13 cellular contexts compared by ENCODE assay signal in the genomic region with DNA sequence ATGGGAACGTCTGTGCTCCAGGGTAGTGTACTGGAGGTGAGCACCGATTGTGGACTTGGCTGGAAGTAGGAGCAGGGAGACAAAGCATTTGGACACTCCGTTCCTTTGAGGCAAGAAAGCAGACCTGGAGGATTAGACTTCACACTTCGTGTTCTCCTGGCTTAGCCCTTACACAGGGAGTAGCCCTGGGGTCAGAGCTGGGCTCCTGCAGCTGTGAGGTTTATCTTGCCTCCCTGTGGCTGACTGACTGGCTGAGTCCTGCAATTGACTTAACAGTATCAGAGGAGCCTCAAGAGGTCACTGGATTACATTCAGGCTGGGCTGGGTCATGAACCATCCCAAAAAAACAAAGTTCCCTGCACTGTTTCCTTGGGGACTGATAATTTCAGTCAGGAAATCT. TPM values are rescaled to one million over a fixed set of nuclear protein-coding genes. Genes with fewer than 3 reads are reported as not detected.
DNase-seq lines count a peak whose midpoint lies in the region; ATAC-seq and TF ChIP-seq lines count a peak whose summit lies in the region.
"Had no signal": no experiment of that assay in that cellular context is flagged by ENCODE, and none has a peak within 500 bp of the region (broad histone marks: within the 10 kb centered on the region; RNA-seq: fewer than 3 reads in every experiment).

No MANE protein-coding gene starts in this region.

- no peaks in the 10 kb centered on the region for H3K27me3 Mint-ChIP-seq in activated naive CD8-positive, alpha-beta T cell treated with anti-CD3 and anti-CD28 coated beads, Interleukin-2, amount 50 U/mL, for 24 hours
- H3K27me3 Mint-ChIP-seq in activated naive CD8-positive, alpha-beta T cell treated with anti-CD3 and anti-CD28 coated beads for 36 hours, result no peaks in the 10 kb centered on the region
- no peaks in the 10 kb centered on the region for H3K27me3 Mint-ChIP-seq in neural crest cell (ENCODE audit: low read depth)

- no peak for DNase-seq in activated naive CD8-positive, alpha-beta T cell treated with anti-CD3 and anti-CD28 coated beads, Interleukin-2, amount 50 U/mL, for 24 hours
- no peak for DNase-seq in activated naive CD8-positive, alpha-beta T cell treated with anti-CD3 and anti-CD28 coated beads for 36 hours
- DNase-seq in cardiac muscle cell (ENCODE audit: low read depth in 1 of 2, low spot score in 1 of 2), result peak in 1 of 2 donors; percentile 41
- no peak for DNase-seq in neural crest cell (ENCODE audit: low read depth, low spot score)
- no peak for DNase-seq in vagina (ENCODE audit: extremely low spot score in 2 of 2)
- DNase-seq in NCI-H1092 (lab: John Stamatoyannopoulos, UW), result no peak
- DNase-seq in A172 (ENCODE audit: low spot score), result no peak
- DNase-seq: effector CD8-positive, alpha-beta T cell; NCI-H146; NCI-H69; SHP77 treated with DMSO at 0.1 percent for 48 hours had no signal

- TF ChIP-seq POLR2A in vagina (IDR thresholded peaks at IDR 0.05), result no peak

- peaks cover 24% of the 10 kb centered on the region for H3K36me3 Mint-ChIP-seq in activated naive CD8-positive, alpha-beta T cell treated with anti-CD3 and anti-CD28 coated beads, Interleukin-2, amount 50 U/mL, for 24 hours (ENCODE audit: low read depth)
- H3K36me3 Mint-ChIP-seq in activated naive CD8-positive, alpha-beta T cell treated with anti-CD3 and anti-CD28 coated beads for 36 hours, result peaks cover 7% of the 10 kb centered on the region
- H3K36me3 Mint-ChIP-seq in neural crest cell (ENCODE audit: low read depth), result peaks cover 5% of the 10 kb centered on the region

- H3K27me3 ChIP-seq in cardiac muscle cell (no peaks in the 10 kb centered on the region), vagina (no peaks in the 10 kb centered on the region)

- no peak overlapping the region for H3K4me3 Mint-ChIP-seq in activated naive CD8-positive, alpha-beta T cell treated with anti-CD3 and anti-CD28 coated beads, Interleukin-2, amount 50 U/mL, for 24 hours
- no peak overlapping the region for H3K4me3 Mint-ChIP-seq in activated naive CD8-positive, alpha-beta T cell treated with anti-CD3 and anti-CD28 coated beads for 36 hours
- no peak overlapping the region for H3K4me3 Mint-ChIP-seq in neural crest cell

- no peak for ATAC-seq in activated naive CD8-positive, alpha-beta T cell treated with anti-CD3 and anti-CD28 coated beads, Interleukin-2, amount 50 U/mL, for 24 hours
- no peak for ATAC-seq in GM18861 (IDR thresholded peaks at IDR 0.05; ENCODE audit: unreplicated experiment)

- H3K27ac ChIP-seq in cardiac muscle cell (peak overlapping the region; percentile 45), vagina (no peak overlapping the region)
- H3K27ac ChIP-seq: KMS-11 had no signal

- no peaks in the 10 kb centered on the region for H3K9me3 ChIP-seq in cardiac muscle cell (ENCODE audit: low read depth)
- H3K9me3 ChIP-seq in vagina, result no peaks in the 10 kb centered on the region

- H3K36me3 ChIP-seq in cardiac muscle cell, result peaks cover 6% of the 10 kb centered on the region
- peaks cover 0 to 8% of the 10 kb centered on the region in 2 donors for H3K36me3 ChIP-seq in vagina

- H3K9me3 Mint-ChIP-seq in activated naive CD8-positive, alpha-beta T cell treated with anti-CD3 and anti-CD28 coated beads, Interleukin-2, amount 50 U/mL, for 24 hours, result no peaks in the 10 kb centered on the region
- H3K9me3 Mint-ChIP-seq in activated naive CD8-positive, alpha-beta T cell treated with anti-CD3 and anti-CD28 coated beads for 36 hours, result no peaks in the 10 kb centered on the region
- H3K9me3 Mint-ChIP-seq in neural crest cell, result no peaks in the 10 kb centered on the region

- H3K4me1 Mint-ChIP-seq in activated naive CD8-positive, alpha-beta T cell treated with anti-CD3 and anti-CD28 coated beads, Interleukin-2, amount 50 U/mL, for 24 hours, result peaks cover 19% of the 10 kb centered on the region
- H3K4me1 Mint-ChIP-seq in activated naive CD8-positive, alpha-beta T cell treated with anti-CD3 and anti-CD28 coated beads for 36 hours, result peaks cover 16% of the 10 kb centered on the region
- peaks cover 43% of the 10 kb centered on the region for H3K4me1 Mint-ChIP-seq in neural crest cell

- no peak overlapping the region for H3K4me3 ChIP-seq in cardiac muscle cell
- no peak overlapping the region for H3K4me3 ChIP-seq in vagina

- intact Hi-C loops in vagina (cut with DNase I), result no loop called here

- H3K4me1 ChIP-seq in cardiac muscle cell (ENCODE audit: low read depth) (peaks cover 35% of the 10 kb centered on the region), vagina (peaks cover 77% of the 10 kb centered on the region)

- TF ChIP-seq CTCF in cardiac muscle cell (IDR thresholded peaks at IDR 0.05; ENCODE audit: low read depth, low read length), result no peak
- no peak for TF ChIP-seq CTCF in neural crest cell (conservative IDR thresholded peaks at IDR 0.05)
- TF ChIP-seq CTCF in vagina (IDR thresholded peaks at IDR 0.05), result no peak

- H3K27ac Mint-ChIP-seq in activated naive CD8-positive, alpha-beta T cell treated with anti-CD3 and anti-CD28 coated beads, Interleukin-2, amount 50 U/mL, for 24 hours, result peak overlapping the region; percentile 38
- H3K27ac Mint-ChIP-seq in activated naive CD8-positive, alpha-beta T cell treated with anti-CD3 and anti-CD28 coated beads for 36 hours, result no peak overlapping the region
- H3K27ac Mint-ChIP-seq in neural crest cell (ENCODE audit: unreplicated experiment), result peak overlapping the region; percentile 7

RNA-seq across cellular contexts. Expression of a gene that starts 37.1 kb away (rescaled TPM):
- total RNA-seq in activated naive CD8-positive, alpha-beta T cell treated with anti-CD3 and anti-CD28 coated beads for 36 hours, result 100 to 1,000 TPM; 130 to 143 TPM
- total RNA-seq in cardiac muscle cell, result 90.9 and 172 TPM in 2 replicates
- 80.4 and 117 TPM in 2 replicates for polyA plus RNA-seq in cardiac muscle cell
- total RNA-seq in neural crest cell, result 241 and 244 TPM in 2 replicates
- total RNA-seq in vagina, result 202 TPM
- total RNA-seq in A172 (2014; rRNA removed; shearing (Covaris generic)), result 295 and 299 TPM in 2 replicates
